1 cellular context compared by ENCODE assay signal in genomic region chr9:15121591-15121990, GRCh38.
TF ChIP-seq lines count a peak whose summit lies in the region.

No MANE protein-coding gene starts in this region.

TF ChIP-seq in GM23338, 12 proteins besides CTCF, POLR2A, EP300 and RAD21 (continued from another document):
- TF ChIP-seq ZNF462 (CRISPR knock-in tag; IDR thresholded peaks at IDR 0.05): no peak
- no peak for TF ChIP-seq REST (IDR thresholded peaks at IDR 0.05; ENCODE audit: unreplicated experiment)
- no peak for TF ChIP-seq CREB1 (CRISPR knock-in tag; IDR thresholded peaks at IDR 0.05; ENCODE audit: low read depth)
- TF ChIP-seq POLR2AphosphoS5 (IDR thresholded peaks at IDR 0.05; ENCODE audit: low read depth): no peak
TF ChIP-seq in GM23338: peak in this region for 0.
